Comparison of ENCODE assay signal across 8 cellular contexts in the genomic region with DNA sequence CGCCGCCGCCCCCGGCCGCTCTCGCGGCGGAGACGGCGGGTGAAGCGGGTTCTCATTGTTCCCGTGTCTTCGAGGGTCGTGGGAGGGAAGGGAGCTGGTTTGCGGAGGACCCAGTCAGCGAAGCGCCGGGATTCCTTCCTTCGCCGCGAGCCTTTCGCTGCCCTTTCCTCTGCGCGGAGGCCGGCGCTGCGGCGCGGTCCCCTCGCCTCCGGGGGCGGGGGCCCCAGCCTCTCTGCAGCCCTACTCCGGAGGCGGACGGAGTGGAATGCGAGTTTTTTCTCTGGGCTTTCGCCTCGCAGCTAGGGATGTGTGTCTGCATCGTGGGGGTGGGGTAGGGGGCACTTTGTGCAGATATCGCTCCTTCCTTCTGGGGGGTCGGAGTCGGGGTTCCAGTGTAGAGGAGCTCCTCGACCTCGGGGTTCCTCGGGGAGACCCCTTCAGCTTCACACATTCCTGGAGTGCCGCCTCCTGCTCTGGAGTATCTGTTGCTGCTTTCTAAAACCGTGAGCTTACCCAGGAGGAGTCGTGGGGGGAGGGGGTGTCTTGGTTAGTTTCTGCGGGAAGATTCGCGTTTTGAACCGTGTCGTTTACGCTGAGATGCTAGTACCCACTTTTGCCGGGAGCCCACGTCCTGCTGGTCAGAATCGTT. TPM values are rescaled to one million over a fixed set of nuclear protein-coding genes. Genes with fewer than 3 reads are reported as not detected.
DNase-seq lines count a peak whose midpoint lies in the region; ATAC-seq and TF ChIP-seq lines count a peak whose summit lies in the region.

No MANE protein-coding gene starts in this region.

- H3K36me3 ChIP-seq in gastroesophageal sphincter: no peaks in the 10 kb centered on the region
- no peaks in the 10 kb centered on the region for H3K36me3 ChIP-seq in osteoblast (ENCODE audit: insufficient read depth, low read length)

- H3K4me3 Mint-ChIP-seq in activated T-helper 2 cell treated with anti-CD3 and anti-CD28 coated beads, Interferon-gamma antibody, Interleukin-2, Interleukin-4, amounts not matched to agents 10 μg/mL and 5 μg/mL and 100 μg/mL, durations not matched to agents 14 hours and 24 hours and 36 hours (ENCODE audit: low read depth): peak overlapping the region; percentile 87

- peak overlapping the region; percentile 90 for H3K4me3 ChIP-seq in gastroesophageal sphincter
- H3K4me3 ChIP-seq in osteoblast (ENCODE audit: insufficient read depth, low read length): peak overlapping the region; percentile 92

- peak overlapping the region; percentile 96 for H3K4me2 ChIP-seq in osteoblast (ENCODE audit: insufficient read depth, low read length)

- H3K4me1 ChIP-seq in gastroesophageal sphincter: peaks cover 3 to 26% (median 10%) of the 10 kb centered on the region in 3 donors
- H3K4me1 ChIP-seq in osteoblast (ENCODE audit: insufficient read depth, low read length): peaks cover 17% of the 10 kb centered on the region

- H3K9me3 ChIP-seq in gastroesophageal sphincter (no peaks in the 10 kb centered on the region), osteoblast (ENCODE audit: low read depth, low read length) (no peaks in the 10 kb centered on the region)

- H3K27me3 Mint-ChIP-seq in activated T-helper 2 cell treated with anti-CD3 and anti-CD28 coated beads, Interferon-gamma antibody, Interleukin-2, Interleukin-4, amounts not matched to agents 10 μg/mL and 5 μg/mL and 100 μg/mL, durations not matched to agents 14 hours and 24 hours and 36 hours (ENCODE audit: low read depth): peaks cover 11% of the 10 kb centered on the region

- no peaks in the 10 kb centered on the region for H3K36me3 Mint-ChIP-seq in activated T-helper 2 cell treated with anti-CD3 and anti-CD28 coated beads, Interferon-gamma antibody, Interleukin-2, Interleukin-4, amounts not matched to agents 10 μg/mL and 5 μg/mL and 100 μg/mL, durations not matched to agents 14 hours and 24 hours and 36 hours (ENCODE audit: low read depth)

- no peaks in the 10 kb centered on the region for H3K9me3 Mint-ChIP-seq in activated T-helper 2 cell treated with anti-CD3 and anti-CD28 coated beads, Interferon-gamma antibody, Interleukin-2, Interleukin-4, amounts not matched to agents 10 μg/mL and 5 μg/mL and 100 μg/mL, durations not matched to agents 14 hours and 24 hours and 36 hours

- peak overlapping the region; percentile 66 to 91 (median 88) for H3K27ac ChIP-seq in gastroesophageal sphincter
- H3K27ac ChIP-seq in osteoblast (ENCODE audit: low read depth, low read length): peak overlapping the region; percentile 13

- H3K27me3 ChIP-seq in gastroesophageal sphincter: no peaks in the 10 kb centered on the region
- no peaks in the 10 kb centered on the region for H3K27me3 ChIP-seq in osteoblast (ENCODE audit: insufficient read depth, low read length)

- TF ChIP-seq CTCF in gastroesophageal sphincter (IDR thresholded peaks at IDR 0.05): no peak
- no peak for TF ChIP-seq CTCF in osteoblast (IDR thresholded peaks at IDR 0.05; ENCODE audit: extremely low read depth, low read depth, low read length)

- WGBS in gastroesophageal sphincter (ENCODE audit: low coverage in 1 of 2), 2 donors: 0% methylated on average over 11 of the region's 57 CpGs; no CpG with 5 or more reads in 1 of the 2 donors

- peaks cover 21% of the 10 kb centered on the region for H3K4me1 Mint-ChIP-seq in activated T-helper 2 cell treated with anti-CD3 and anti-CD28 coated beads, Interferon-gamma antibody, Interleukin-2, Interleukin-4, amounts not matched to agents 10 μg/mL and 5 μg/mL and 100 μg/mL, durations not matched to agents 14 hours and 24 hours and 36 hours (ENCODE audit: low read depth)

- ATAC-seq in HG02852 (IDR thresholded peaks at IDR 0.05; ENCODE audit: unreplicated experiment) (peak; percentile 33), gastroesophageal sphincter (peak; percentile 52)

- no peak for TF ChIP-seq POLR2A in gastroesophageal sphincter (IDR thresholded peaks at IDR 0.05)

- TF ChIP-seq EP300 in gastroesophageal sphincter (IDR thresholded peaks at IDR 0.05): no peak

- H3K27ac Mint-ChIP-seq in activated T-helper 2 cell treated with anti-CD3 and anti-CD28 coated beads, Interferon-gamma antibody, Interleukin-2, Interleukin-4, amounts not matched to agents 10 μg/mL and 5 μg/mL and 100 μg/mL, durations not matched to agents 14 hours and 24 hours and 36 hours: peak overlapping the region; percentile 56

- peaks cover 43% of the 10 kb centered on the region for H3K79me2 ChIP-seq in osteoblast (ENCODE audit: insufficient read depth, low read length)

- intact Hi-C loops in activated T-helper 2 cell treated with anti-CD3 and anti-CD28 coated beads, Interferon-gamma antibody, Interleukin-2, Interleukin-4, amounts not matched to agents 10 μg/mL and 5 μg/mL and 100 μg/mL, durations not matched to agents 14 hours and 24 hours and 36 hours (cut with micrococcal nuclease): loop anchor here (1.0 to 10.0 kb wide), 7 partner anchors 74 to 1249 kb away; partner anchors contain the start of genes C1orf21, IVNS1ABP, NIBAN1 and PRG4

- peak overlapping the region; percentile 80 for H2AFZ ChIP-seq in osteoblast (ENCODE audit: low read length)

- DNase-seq in activated T-cell treated with anti-CD3 and anti-CD28 coated beads for 1 hour (ENCODE audit: low read depth) (peak; percentile 9), NCI-H524 (lab: John Stamatoyannopoulos, UW) (peak; percentile 38 to 41), osteoblast (ENCODE audit: insufficient read length, low spot score, missing footprints) (peak; percentile 94), mesenteric fat pad (ENCODE audit: low spot score) (no peak)
- DNase-seq in activated T-cell treated with anti-CD3 and anti-CD28 coated beads, Interleukin-2, amount 50 U/mL, for 1 hour: no peak
- DNase-seq in activated T-helper 2 cell treated with anti-CD3 and anti-CD28 coated beads, Interferon-gamma antibody, Interleukin-2, Interleukin-4, amounts not matched to agents 10 μg/mL and 5 μg/mL and 100 μg/mL, durations not matched to agents 14 hours and 24 hours and 36 hours (ENCODE audit: low spot score): no peak

- H4K20me1 ChIP-seq in osteoblast (ENCODE audit: insufficient read depth, low read length): peaks cover 33% of the 10 kb centered on the region

RNA-seq across cellular contexts. Expression of gene RNF2, which starts 0.6 kb away (rescaled TPM):
- 25.7 and 30.6 TPM in 2 replicates for total RNA-seq in activated T-helper 2 cell treated with anti-CD3 and anti-CD28 coated beads, Interferon-gamma antibody, Interleukin-2, Interleukin-4, amounts not matched to agents 10 μg/mL and 5 μg/mL and 100 μg/mL, durations not matched to agents 14 hours and 24 hours and 36 hours
- total RNA-seq in gastroesophageal sphincter: 10 to 100 TPM; 10.2 to 18.7 (median 17.4) TPM
- total RNA-seq in osteoblast: 20.3 and 23.0 TPM in 2 replicates
- 22.8 TPM for total RNA-seq in mesenteric fat pad

Comparison
In these comparisons a context has a peak if more than half of its experiments do, and no peak if none do; other contexts are left out.
1. DNase-seq: peak in activated T-cell treated with anti-CD3 and anti-CD28 coated beads for 1 hour (single experiment), NCI-H524 (2 of 2) and osteoblast (single experiment); none in activated T-cell treated with anti-CD3 and anti-CD28 coated beads, Interleukin-2, amount 50 U/mL, for 1 hour (single experiment), activated T-helper 2 cell treated with anti-CD3 and anti-CD28 coated beads, Interferon-gamma antibody, Interleukin-2, Interleukin-4, amounts not matched to agents 10 μg/mL and 5 μg/mL and 100 μg/mL, durations not matched to agents 14 hours and 24 hours and 36 hours (single experiment) and mesenteric fat pad (single experiment).